16 cellular contexts compared by ENCODE assay signal in the genomic region with DNA sequence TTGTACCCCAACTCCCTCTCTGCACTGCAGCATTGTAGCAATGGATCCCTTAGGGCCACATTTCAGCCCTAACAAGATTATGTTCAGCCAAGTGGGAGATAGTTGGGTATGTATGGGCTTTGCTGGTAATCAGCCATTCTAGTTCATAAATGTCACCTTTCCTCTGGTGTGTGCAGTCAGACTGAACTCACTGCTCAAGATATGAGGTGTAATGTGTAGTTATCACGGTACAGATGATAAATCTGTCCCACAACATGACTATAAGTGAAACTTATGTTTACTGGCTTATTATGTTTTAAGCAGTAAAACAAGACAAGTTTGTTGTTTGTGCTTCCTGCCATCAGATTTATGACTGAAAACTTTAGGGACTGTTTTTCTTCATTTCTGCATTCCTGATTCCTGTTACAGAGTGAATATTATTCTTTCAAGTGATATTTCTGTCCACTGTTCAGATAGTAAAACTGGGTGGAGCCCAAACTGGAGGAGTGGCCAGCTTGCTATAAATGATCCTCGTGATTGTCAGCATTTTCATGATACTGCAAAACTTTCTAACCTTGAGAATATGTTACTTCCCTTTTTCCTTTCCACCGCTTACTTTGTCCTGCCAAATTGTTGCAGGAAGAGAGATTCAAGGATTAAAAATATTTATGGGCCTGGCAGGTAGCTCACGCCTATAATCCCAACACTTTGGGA.
DNase-seq lines count a peak whose midpoint lies in the region; ATAC-seq and TF ChIP-seq lines count a peak whose summit lies in the region.
"Had no signal": no experiment of that assay in that cellular context is flagged by ENCODE, and none has a peak within 500 bp of the region (broad histone marks: within the 10 kb centered on the region; RNA-seq: fewer than 3 reads in every experiment).

No MANE protein-coding gene starts in this region.

- DNase-seq in foreskin melanocyte, result peak; percentile 25
- no peak for DNase-seq in foreskin fibroblast
- no peak for DNase-seq in amniotic stem cell (lab: John Stamatoyannopoulos, UW)
- no peak for DNase-seq in hepatic stellate cell (ENCODE audit: low spot score)
- DNase-seq: activated gamma-delta T cell treated with Interleukin-2 at 50 U/mL for 16 hours, esophagus squamous epithelium, heart right ventricle, NCI-H446 treated with DMSO at 0.1 percent for 48 hours, retina, SJCRH30, tibial artery had no signal

- peak; percentile 71 for ATAC-seq in GM18519 (IDR thresholded peaks at IDR 0.05; ENCODE audit: low FRiP score, unreplicated experiment)
- peak; percentile 50 for ATAC-seq in GM21390 (IDR thresholded peaks at IDR 0.05; ENCODE audit: unreplicated experiment)
- peak; percentile 59 for ATAC-seq in HG03565 (IDR thresholded peaks at IDR 0.05; ENCODE audit: unreplicated experiment)
- ATAC-seq in HG02981 (IDR thresholded peaks at IDR 0.05; ENCODE audit: unreplicated experiment), result no peak
- ATAC-seq: heart right ventricle had no signal

- no peak for TF ChIP-seq CTCF in foreskin fibroblast (IDR thresholded peaks at IDR 0.05; ENCODE audit: low read depth, low read length)

- no peak overlapping the region for H3K4me3 ChIP-seq in foreskin fibroblast (ENCODE audit: low read depth in 1 of 2, low read length in 2 of 2)
- H3K4me3 ChIP-seq: esophagus squamous epithelium, HAP-1, heart right ventricle, SJCRH30, tibial artery had no signal
